ENCODE assay signal across 1 cellular context in genomic region chr14:45664668-45665356, GRCh38.
TF ChIP-seq lines count a peak whose summit lies in the region.

No MANE protein-coding gene starts in this region.

TF ChIP-seq in GM12878, 131 proteins besides CTCF, POLR2A, EP300 and RAD21 (continued from another document):
- TF ChIP-seq E4F1 (IDR thresholded peaks at IDR 0.05; ENCODE audit: borderline replicate concordance, partially characterized antibody): no peak
- TF ChIP-seq CBX5 (IDR thresholded peaks at IDR 0.05; ENCODE audit: low read depth): no peak
- no peak for TF ChIP-seq NRF1 (conservative IDR thresholded peaks at IDR 0.05; ENCODE audit: low read depth, low read length)
